ENCODE assay signal across 23 cellular contexts in genomic region chr5:78545406-78545805, GRCh38.
"Had no signal": no experiment of that assay in that cellular context is flagged by ENCODE, and none has a peak within 500 bp of the region (broad histone marks: within the 10 kb centered on the region; RNA-seq: fewer than 3 reads in every experiment).

No MANE protein-coding gene starts in this region.

- H3K27me3 Mint-ChIP-seq: stimulated activated naive CD8-positive, alpha-beta T cell treated with anti-CD3 and anti-CD28 coated beads, Interleukin-15, amount 100 ng/mL, for 72 hours had no signal

- H3K36me3 Mint-ChIP-seq: activated CD4-positive, alpha-beta memory T cell treated with anti-CD3 and anti-CD28 coated beads for 36 hours; activated CD8-positive, alpha-beta memory T cell treated with anti-CD3 and anti-CD28 coated beads, Interleukin-2, amount 10 ng/mL, durations not matched to agents 7 days and 5 days; activated naive CD8-positive, alpha-beta T cell treated with anti-CD3 and anti-CD28 coated beads, Interleukin-2, amount 10 ng/mL, durations not matched to agents 7 days and 5 days had no signal

- H3K4me1 Mint-ChIP-seq: activated CD4-positive, alpha-beta T cell treated with anti-CD3 and anti-CD28 coated beads for 36 hours; activated T-helper 17 cell treated with anti-CD3 and anti-CD28 coated beads, Interleukin-2, amount 50 U/mL, for 72 hours had no signal

- H3K9me3 Mint-ChIP-seq: activated CD4-positive, alpha-beta memory T cell treated with anti-CD3 and anti-CD28 coated beads for 36 hours; activated naive CD8-positive, alpha-beta T cell treated with anti-CD3 and anti-CD28 coated beads, Interleukin-2, amount 10 ng/mL, durations not matched to agents 7 days and 5 days; activated T-helper 17 cell treated with anti-CD3 and anti-CD28 coated beads, Interleukin-2, amount 50 U/mL, for 72 hours; stimulated activated naive CD8-positive, alpha-beta T cell treated with anti-CD3 and anti-CD28 coated beads, Interleukin-15, amount 100 ng/mL, for 72 hours; T-helper 2 cell treated with Interferon-gamma antibody and Interleukin-4, amounts not matched to agents 5 μg/mL and 100 μg/mL, for 36 hours had no signal

- H3K27ac Mint-ChIP-seq: activated CD4-positive, alpha-beta memory T cell treated with anti-CD3 and anti-CD28 coated beads for 36 hours; activated CD4-positive, alpha-beta T cell treated with anti-CD3 and anti-CD28 coated beads for 36 hours; activated CD8-positive, alpha-beta memory T cell treated with anti-CD3 and anti-CD28 coated beads, Interleukin-2, amount 10 ng/mL, durations not matched to agents 7 days and 5 days; activated naive CD8-positive, alpha-beta T cell treated with anti-CD3 and anti-CD28 coated beads, Interleukin-2, amount 10 ng/mL, durations not matched to agents 7 days and 5 days; activated T-helper 17 cell treated with anti-CD3 and anti-CD28 coated beads, Interleukin-2, amount 50 U/mL, for 72 hours; progenitor cell of endocrine pancreas; stimulated activated naive CD8-positive, alpha-beta T cell treated with anti-CD3 and anti-CD28 coated beads, Interleukin-15, amount 100 ng/mL, for 72 hours; T-helper 2 cell treated with Interferon-gamma antibody and Interleukin-4, amounts not matched to agents 5 μg/mL and 100 μg/mL, for 36 hours had no signal

- H3K36me3 ChIP-seq: upper lobe of left lung had no signal

- H3K27me3 ChIP-seq: upper lobe of left lung had no signal

- ATAC-seq: activated CD4-positive, alpha-beta T cell treated with anti-CD3 and anti-CD28 coated beads for 36 hours; activated CD8-positive, alpha-beta memory T cell treated with anti-CD3 and anti-CD28 coated beads, Interleukin-2, amount 10 ng/mL, durations not matched to agents 7 days and 5 days; activated T-helper 17 cell treated with anti-CD3 and anti-CD28 coated beads, Interleukin-2, amount 50 U/mL, for 72 hours; esophagus mucosa; stimulated activated naive CD8-positive, alpha-beta T cell treated with anti-CD3 and anti-CD28 coated beads, Interleukin-15, amount 100 ng/mL, for 72 hours; WTC11 had no signal

- H3K4me3 ChIP-seq: upper lobe of left lung had no signal

- DNase-seq: activated CD4-positive, alpha-beta memory T cell treated with anti-CD3 and anti-CD28 coated beads for 36 hours; activated CD4-positive, alpha-beta T cell treated with anti-CD3 and anti-CD28 coated beads for 36 hours; activated CD8-positive, alpha-beta memory T cell treated with anti-CD3 and anti-CD28 coated beads, Interleukin-2, amount 10 ng/mL, durations not matched to agents 7 days and 5 days; activated naive CD4-positive, alpha-beta T cell treated with Interleukin-2 at 50 U/mL for 16 hours; activated naive CD8-positive, alpha-beta T cell treated with anti-CD3 and anti-CD28 coated beads, Interleukin-2, amount 10 ng/mL, durations not matched to agents 7 days and 5 days; amygdala; cerebellar nuclear complex; cortex of kidney; effector CD4-positive, alpha-beta T cell; hippocampal formation; midbrain; occipital lobe; small intestine; stimulated activated CD4-positive, alpha-beta T cell treated with anti-CD3 and anti-CD28 coated beads, Interleukin-4, amount 100 ng/mL, for 1 hour; stimulated activated naive CD8-positive, alpha-beta T cell treated with anti-CD3 and anti-CD28 coated beads, Interleukin-15, amount 100 ng/mL, for 72 hours; upper lobe of left lung had no signal

- H3K4me3 Mint-ChIP-seq: activated CD4-positive, alpha-beta memory T cell treated with anti-CD3 and anti-CD28 coated beads for 36 hours; activated CD4-positive, alpha-beta T cell treated with anti-CD3 and anti-CD28 coated beads for 36 hours; activated CD8-positive, alpha-beta memory T cell treated with anti-CD3 and anti-CD28 coated beads, Interleukin-2, amount 10 ng/mL, durations not matched to agents 7 days and 5 days; activated naive CD8-positive, alpha-beta T cell treated with anti-CD3 and anti-CD28 coated beads, Interleukin-2, amount 10 ng/mL, durations not matched to agents 7 days and 5 days; activated T-helper 17 cell treated with anti-CD3 and anti-CD28 coated beads, Interleukin-2, amount 50 U/mL, for 72 hours; stimulated activated naive CD8-positive, alpha-beta T cell treated with anti-CD3 and anti-CD28 coated beads, Interleukin-15, amount 100 ng/mL, for 72 hours; T-helper 2 cell treated with Interferon-gamma antibody and Interleukin-4, amounts not matched to agents 5 μg/mL and 100 μg/mL, for 36 hours; WTC11 had no signal

- FAIRE-seq: islet of Langerhans, small intestine, TTC549 had no signal

- H3K9me3 ChIP-seq: upper lobe of left lung had no signal
